In the genomic region with DNA sequence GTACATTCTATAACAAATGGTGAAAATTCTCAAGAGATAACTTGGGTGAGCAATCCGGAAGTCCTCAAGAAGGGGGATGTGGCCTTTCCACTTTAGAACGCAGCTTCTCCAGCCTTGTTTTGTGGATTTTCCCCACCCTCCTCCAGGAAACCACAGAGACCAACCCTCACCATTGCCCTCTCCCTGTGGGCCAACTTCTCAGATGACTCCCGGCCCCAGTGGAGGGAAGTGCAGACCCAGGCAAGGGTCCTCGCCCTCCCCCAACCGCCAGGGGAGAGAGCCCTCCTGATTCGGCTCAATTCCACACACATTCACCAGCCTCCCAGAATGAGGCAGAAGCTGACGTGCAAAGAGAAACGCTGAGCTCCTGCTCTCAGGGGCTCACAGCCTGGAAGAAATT, we compare ENCODE assay signal across 21 cellular contexts.
"Had no signal": no experiment of that assay in that cellular context is flagged by ENCODE, and none has a peak within 500 bp of the region (broad histone marks: within the 10 kb centered on the region; RNA-seq: fewer than 3 reads in every experiment).

No MANE protein-coding gene starts in this region.

- H3K4me3 Mint-ChIP-seq: activated CD4-positive, alpha-beta memory T cell treated with anti-CD3 and anti-CD28 coated beads for 36 hours; activated naive CD8-positive, alpha-beta T cell; activated T-cell treated with anti-CD3 and anti-CD28 coated beads, Interleukin-2, amount 50 U/mL, for 4 hours; central memory CD8-positive, alpha-beta T cell; memory B cell; stimulated activated memory B cell treated with anti-CD40 and anti-IgM and Interleukin-4, amounts not matched to agents 10 μg/mL and 1 μg/mL and 100 μg/mL, for 72 hours; T-helper 2 cell treated with Interferon-gamma antibody and Interleukin-4, amounts not matched to agents 5 μg/mL and 100 μg/mL, for 36 hours had no signal

- H3K36me3 ChIP-seq: brain microvascular endothelial cell, left ventricle myocardium inferior, tibial nerve, uterus had no signal

- H3K27ac ChIP-seq: brain microvascular endothelial cell, coronary artery, hepatocyte, left ventricle myocardium inferior, parathyroid adenoma, tibial nerve, uterus had no signal

- DNase-seq: activated CD4-positive, alpha-beta memory T cell treated with anti-CD3 and anti-CD28 coated beads for 36 hours; activated CD4-positive, alpha-beta T cell treated with anti-CD3 and anti-CD28 coated beads for 1 hour; activated gamma-delta T cell; activated T-cell treated with anti-CD3 and anti-CD28 coated beads, Interleukin-2, amount 50 U/mL, for 4 hours; anterior cingulate cortex; brain microvascular endothelial cell; islet precursor cell; left ventricle myocardium inferior; naive thymus-derived CD8-positive, alpha-beta T cell; stimulated activated CD4-positive, alpha-beta T cell treated with anti-CD3 and anti-CD28 coated beads, Interleukin-2, amount 100 ng/mL, for 48 hours; uterus had no signal

- H3K4me3 ChIP-seq: coronary artery, hepatocyte, left ventricle myocardium inferior, tibial nerve, uterus had no signal

- ATAC-seq: activated T-cell treated with anti-CD3 and anti-CD28 coated beads, Interleukin-2, amount 50 U/mL, for 4 hours; esophagus mucosa; naive thymus-derived CD8-positive, alpha-beta T cell; stimulated activated memory B cell treated with anti-CD40 and anti-IgM and Interleukin-4, amounts not matched to agents 10 μg/mL and 1 μg/mL and 100 μg/mL, for 72 hours had no signal

- H3K9me3 ChIP-seq: left ventricle myocardium inferior, uterus had no signal

- H3K36me3 Mint-ChIP-seq: activated CD4-positive, alpha-beta memory T cell treated with anti-CD3 and anti-CD28 coated beads for 36 hours; memory B cell; stimulated activated memory B cell treated with anti-CD40 and anti-IgM and Interleukin-4, amounts not matched to agents 10 μg/mL and 1 μg/mL and 100 μg/mL, for 72 hours had no signal

- H3K27me3 ChIP-seq: brain microvascular endothelial cell, hepatocyte, tibial nerve, uterus had no signal

- H3K27ac Mint-ChIP-seq: activated CD4-positive, alpha-beta memory T cell treated with anti-CD3 and anti-CD28 coated beads for 36 hours; activated naive CD8-positive, alpha-beta T cell; memory B cell; T-helper 2 cell treated with Interferon-gamma antibody and Interleukin-4, amounts not matched to agents 5 μg/mL and 100 μg/mL, for 36 hours had no signal

- H3K4me1 Mint-ChIP-seq: central memory CD8-positive, alpha-beta T cell; memory B cell had no signal

- H3K4me1 ChIP-seq: left ventricle myocardium inferior, tibial nerve, uterus had no signal

- H3K9me3 Mint-ChIP-seq: activated CD4-positive, alpha-beta memory T cell treated with anti-CD3 and anti-CD28 coated beads for 36 hours; activated T-cell treated with anti-CD3 and anti-CD28 coated beads, Interleukin-2, amount 50 U/mL, for 4 hours; central memory CD8-positive, alpha-beta T cell; memory B cell; naive thymus-derived CD8-positive, alpha-beta T cell; stimulated activated memory B cell treated with anti-CD40 and anti-IgM and Interleukin-4, amounts not matched to agents 10 μg/mL and 1 μg/mL and 100 μg/mL, for 72 hours; T-helper 2 cell treated with Interferon-gamma antibody and Interleukin-4, amounts not matched to agents 5 μg/mL and 100 μg/mL, for 36 hours had no signal
